ENCODE assay signal across 17 cellular contexts in the genomic region with DNA sequence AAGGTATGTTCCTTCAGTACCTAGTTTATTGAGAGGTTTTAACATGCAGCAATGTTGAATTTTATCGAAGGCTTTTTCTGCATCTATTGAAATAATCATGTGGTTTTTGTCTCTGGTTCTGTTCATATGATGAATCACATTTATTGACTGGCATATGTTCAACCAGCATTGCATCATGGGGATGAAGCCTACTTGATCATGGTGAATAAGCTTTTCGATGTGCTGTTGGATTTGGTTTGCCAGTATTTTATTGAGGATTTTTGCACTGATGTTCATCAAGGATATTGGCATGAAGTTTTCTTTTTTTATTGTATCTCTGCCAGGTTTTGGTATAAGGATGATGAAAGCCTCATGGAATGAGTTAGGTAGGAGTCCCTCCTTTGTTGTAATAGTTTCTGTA.
DNase-seq lines count a peak whose midpoint lies in the region; TF ChIP-seq lines count a peak whose summit lies in the region.
"Had no signal": no experiment of that assay in that cellular context is flagged by ENCODE, and none has a peak within 500 bp of the region (broad histone marks: within the 10 kb centered on the region; RNA-seq: fewer than 3 reads in every experiment).

No MANE protein-coding gene starts in this region.

- H4K20me1 ChIP-seq in osteoblast (ENCODE audit: insufficient read depth, low read length) = no peaks in the 10 kb centered on the region

- no peak overlapping the region for H2AFZ ChIP-seq in osteoblast (ENCODE audit: low read length)

- DNase-seq in GM04504 (ENCODE audit: low read depth) (peak; percentile 4), NCI-H226 (peak; percentile 5), fibroblast of gingiva (ENCODE audit: low read depth) (peak; percentile 47), osteoblast (ENCODE audit: insufficient read length, low spot score, missing footprints) (no peak), NCI-H2227 treated with DMSO at 0.1 percent for 48 hours (lab: John Stamatoyannopoulos, UW) (no peak), retina (no peak), RKO (ENCODE audit: low spot score) (no peak), testis (no peak)
- DNase-seq: ACHN; BE2C; CD4-positive, alpha-beta memory T cell; DMS79; Karpas-422; NCI-H187 treated with DMSO at 0.1 percent for 48 hours; NCI-H446 treated with DMSO at 0.1 percent for 48 hours; NK-92 treated with Interleukin-12 subunit alpha and Interleukin-12 subunit beta, amount 100 ng/mL, for 24 hours; SJCRH30 had no signal

- no peaks in the 10 kb centered on the region for H3K79me2 ChIP-seq in osteoblast (ENCODE audit: insufficient read depth, low read length)

- 93 to 98% methylated on average over 2 of the region's 2 CpGs for WGBS in testis, 2 donors

- peaks cover 21% of the 10 kb centered on the region for H3K4me1 ChIP-seq in osteoblast (ENCODE audit: insufficient read depth, low read length)
- H3K4me1 ChIP-seq in testis = no peaks in the 10 kb centered on the region
- H3K4me1 ChIP-seq: BE2C had no signal

- H3K27me3 ChIP-seq in osteoblast (ENCODE audit: insufficient read depth, low read length) = no peaks in the 10 kb centered on the region
- no peaks in the 10 kb centered on the region for H3K27me3 ChIP-seq in testis
- H3K27me3 ChIP-seq: BE2C, SJCRH30 had no signal

- TF ChIP-seq CTCF in osteoblast (IDR thresholded peaks at IDR 0.05; ENCODE audit: extremely low read depth, low read depth, low read length) (no peak), testis (IDR thresholded peaks at IDR 0.05) (no peak)

- H3K9me3 ChIP-seq in osteoblast (ENCODE audit: low read depth, low read length) (no peaks in the 10 kb centered on the region), testis (no peaks in the 10 kb centered on the region)
- H3K9me3 ChIP-seq: BE2C, SJCRH30 had no signal

- no peak for TF ChIP-seq POLR2A in testis (IDR thresholded peaks at IDR 0.05)

- intact Hi-C loops in testis (cut with DNase I; ENCODE audit: low total_unique reads) = no loop called here

- peak overlapping the region; percentile 29 for H3K4me2 ChIP-seq in osteoblast (ENCODE audit: insufficient read depth, low read length)

- H3K4me3 ChIP-seq in osteoblast (ENCODE audit: insufficient read depth, low read length) = no peak overlapping the region
- no peak overlapping the region for H3K4me3 ChIP-seq in testis
- H3K4me3 ChIP-seq: SJCRH30 had no signal

- H3K36me3 ChIP-seq in osteoblast (ENCODE audit: insufficient read depth, low read length) (no peaks in the 10 kb centered on the region), testis (ENCODE audit: low read depth, missing control alignments) (no peaks in the 10 kb centered on the region)
- H3K36me3 ChIP-seq: BE2C, SJCRH30 had no signal

- H3K27ac ChIP-seq in osteoblast (ENCODE audit: low read depth, low read length) (peak overlapping the region; percentile 53), testis (no peak overlapping the region)
- H3K27ac ChIP-seq: SJCRH30 had no signal

Comparison
In these comparisons a context has a peak if more than half of its experiments do, and no peak if none do; other contexts are left out.
1. DNase-seq: peak in GM04504 (single experiment), NCI-H226 (single experiment) and fibroblast of gingiva (single experiment); none in osteoblast (single experiment), NCI-H2227 treated with DMSO at 0.1 percent for 48 hours (single experiment), retina (single experiment), RKO (single experiment) and testis (single experiment).